In the genomic region with DNA sequence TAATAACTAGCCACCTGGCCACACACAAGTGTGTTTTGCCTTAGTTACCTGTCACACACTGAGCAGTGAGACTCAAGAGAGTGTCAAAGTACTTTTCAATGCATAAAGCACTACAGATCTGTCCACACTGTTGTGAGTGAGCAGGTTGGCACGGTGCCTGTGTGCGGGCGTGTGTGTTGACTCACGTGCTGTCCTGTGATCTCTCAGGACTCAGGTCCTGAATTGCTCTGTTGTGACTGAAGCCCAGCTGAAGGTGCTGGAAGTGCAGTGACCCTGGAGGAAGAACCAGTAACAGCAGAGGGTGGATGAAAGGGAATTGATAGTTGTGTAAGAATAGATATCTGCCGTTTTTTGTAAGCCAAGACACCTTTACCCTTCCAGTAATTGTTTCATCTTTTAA, we compare ENCODE assay signal across 8 cellular contexts. TPM values are rescaled to one million over a fixed set of nuclear protein-coding genes. Genes with fewer than 3 reads are reported as not detected.
A peak's percentile ranks its signal among the peaks of the same experiment; 100 is the strongest.
DNase-seq lines count a peak whose midpoint lies in the region; ATAC-seq and TF ChIP-seq lines count a peak whose summit lies in the region.

No MANE protein-coding gene starts in this region.

- H2BK120ac ChIP-seq in neuronal stem cell (ENCODE audit: low read depth, low read length): no peak overlapping the region

- no peak overlapping the region for H2BK15ac ChIP-seq in neuronal stem cell (ENCODE audit: low read length)

- H3K23ac ChIP-seq in neuronal stem cell (ENCODE audit: low read depth, low read length, poor library complexity): no peak overlapping the region

- H4K8ac ChIP-seq in neuronal stem cell (ENCODE audit: low read depth, low read length): no peak overlapping the region

- no peak overlapping the region for H2AK5ac ChIP-seq in neuronal stem cell (ENCODE audit: low read depth, low read length)

- H3K27me3 ChIP-seq in skeletal muscle tissue (ENCODE audit: control insufficient read depth in 3 of 3, insufficient read depth in 3 of 3, low read length in 3 of 3): no peaks in the 10 kb centered on the region
- H3K27me3 ChIP-seq in neuronal stem cell (ENCODE audit: control insufficient read depth in 3 of 3, insufficient read depth in 3 of 3, low read depth in 1 of 3, low read length in 3 of 3): peaks cover 0 to 7% (median 0%) of the 10 kb centered on the region in 3 experiments

- no peak for ATAC-seq in HG02588 (IDR thresholded peaks at IDR 0.05; ENCODE audit: unreplicated experiment)
- no peak for ATAC-seq in HG03520 (IDR thresholded peaks at IDR 0.05; ENCODE audit: unreplicated experiment)

- no CpG with 5 or more reads among the region's 5 CpGs for WGBS in neuronal stem cell (ENCODE audit: extremely low coverage in 2 of 2, insufficient read length in 2 of 2, insufficient replicate concordance in 1 of 2), 2 donors

- peak; percentile 23 for TF ChIP-seq CTCF in epithelial cell of proximal tubule (conservative IDR thresholded peaks at IDR 0.05; ENCODE audit: low read depth, low read length)

- H2BK12ac ChIP-seq in neuronal stem cell (ENCODE audit: low read length): no peak overlapping the region

- no peak overlapping the region for H3K18ac ChIP-seq in neuronal stem cell (ENCODE audit: low read length)

- H3K79me1 ChIP-seq in neuronal stem cell (ENCODE audit: low read depth, low read length): no peaks in the 10 kb centered on the region

- H3K9me3 ChIP-seq in skeletal muscle tissue (ENCODE audit: control insufficient read depth in 3 of 3, low read length in 3 of 3) (no peaks in the 10 kb centered on the region), neuronal stem cell (replicated peaks in 1 of 2; ENCODE audit: control insufficient read depth in 2 of 2, insufficient read depth in 1 of 2, low read depth in 1 of 2, low read length in 2 of 2) (peaks cover 0 to 9% of the 10 kb centered on the region in 2 donors)

- H3K4me3 ChIP-seq in epithelial cell of proximal tubule (ENCODE audit: low read depth, low read length) (no peak overlapping the region), skeletal muscle tissue (ENCODE audit: low read length in 3 of 3) (peak overlapping the region in 1 of 3 donors; percentile 52), neuronal stem cell (ENCODE audit: low read length in 2 of 2) (no peak overlapping the region)

- H3K4me2 ChIP-seq in neuronal stem cell (ENCODE audit: insufficient read depth, low read length, poor library complexity, severe bottlenecking): no peak overlapping the region

- no peak overlapping the region for H2BK5ac ChIP-seq in neuronal stem cell (ENCODE audit: low read length)

- H3K4me1 ChIP-seq in skeletal muscle tissue (ENCODE audit: control insufficient read depth in 3 of 3, insufficient read depth in 3 of 3, low read length in 3 of 3) (peaks cover 7 to 16% (median 12%) of the 10 kb centered on the region in 3 donors), neuronal stem cell (ENCODE audit: control insufficient read depth in 2 of 2, insufficient read depth in 1 of 2, low read depth in 1 of 2, low read length in 2 of 2) (no peaks in the 10 kb centered on the region)

- DNase-seq in HCEC 1CT (peak; percentile 40), NCI-H774 (lab: John Stamatoyannopoulos, UW) (peak; percentile 94), epithelial cell of proximal tubule (ENCODE audit: low read depth) (peak; percentile 58), neuronal stem cell (ENCODE audit: low spot score) (no peak), superior temporal gyrus (ENCODE audit: extremely low spot score) (no peak)

- no peak overlapping the region for H2AFZ ChIP-seq in neuronal stem cell (ENCODE audit: low read length)

- H3K14ac ChIP-seq in neuronal stem cell (ENCODE audit: low read length): no peak overlapping the region

- H3K27ac ChIP-seq in skeletal muscle tissue (ENCODE audit: low read depth, low read length) (peak overlapping the region; percentile 52), neuronal stem cell (replicated peaks; ENCODE audit: low read length) (no peak overlapping the region)

- H3K36me3 ChIP-seq in skeletal muscle tissue (ENCODE audit: control insufficient read depth in 3 of 3, insufficient read depth in 3 of 3, low read length in 3 of 3) (peaks cover 0 to 3% (median 0%) of the 10 kb centered on the region in 3 donors), neuronal stem cell (replicated peaks in 1 of 2; ENCODE audit: control insufficient read depth in 2 of 2, insufficient read depth in 2 of 2, low read length in 2 of 2) (no peaks in the 10 kb centered on the region)

- no peak overlapping the region for H4K91ac ChIP-seq in neuronal stem cell (ENCODE audit: low read depth, low read length, poor library complexity)

- peak overlapping the region in 1 of 3 donors; percentile 63 for H3K9ac ChIP-seq in skeletal muscle tissue (ENCODE audit: low read depth in 1 of 3, low read length in 3 of 3)
- H3K9ac ChIP-seq in neuronal stem cell (ENCODE audit: low read depth, low read length, poor library complexity): no peak overlapping the region

- H3K4ac ChIP-seq in neuronal stem cell (ENCODE audit: low read length): no peak overlapping the region

RNA-seq across cellular contexts. Expression of gene SLC16A10, which starts 18.3 kb away (rescaled TPM):
- 0.63 and 1.9 TPM in 2 replicates for total RNA-seq in epithelial cell of proximal tubule
- total RNA-seq in skeletal muscle tissue: 40.7 TPM
- 1.6 TPM for polyA plus RNA-seq in neuronal stem cell (2013, experiment 1 of 2)
- polyA plus RNA-seq in neuronal stem cell (2013, experiment 2 of 2): 1.9 TPM

Comparison
In these comparisons a context has a peak if more than half of its experiments do, and no peak if none do; other contexts are left out.
1. DNase-seq: peak in HCEC 1CT (single experiment), NCI-H774 (single experiment) and epithelial cell of proximal tubule (single experiment); none in neuronal stem cell (single experiment) and superior temporal gyrus (single experiment).
2. RNA of gene SLC16A10, which starts 18.3 kb away (total RNA-seq): 40.7 TPM in skeletal muscle tissue (single experiment); 0.63 to 1.9 TPM in epithelial cell of proximal tubule; every median in the first group is over 10 times any median in the second.